ENCODE assay signal across 17 cellular contexts in the genomic region with DNA sequence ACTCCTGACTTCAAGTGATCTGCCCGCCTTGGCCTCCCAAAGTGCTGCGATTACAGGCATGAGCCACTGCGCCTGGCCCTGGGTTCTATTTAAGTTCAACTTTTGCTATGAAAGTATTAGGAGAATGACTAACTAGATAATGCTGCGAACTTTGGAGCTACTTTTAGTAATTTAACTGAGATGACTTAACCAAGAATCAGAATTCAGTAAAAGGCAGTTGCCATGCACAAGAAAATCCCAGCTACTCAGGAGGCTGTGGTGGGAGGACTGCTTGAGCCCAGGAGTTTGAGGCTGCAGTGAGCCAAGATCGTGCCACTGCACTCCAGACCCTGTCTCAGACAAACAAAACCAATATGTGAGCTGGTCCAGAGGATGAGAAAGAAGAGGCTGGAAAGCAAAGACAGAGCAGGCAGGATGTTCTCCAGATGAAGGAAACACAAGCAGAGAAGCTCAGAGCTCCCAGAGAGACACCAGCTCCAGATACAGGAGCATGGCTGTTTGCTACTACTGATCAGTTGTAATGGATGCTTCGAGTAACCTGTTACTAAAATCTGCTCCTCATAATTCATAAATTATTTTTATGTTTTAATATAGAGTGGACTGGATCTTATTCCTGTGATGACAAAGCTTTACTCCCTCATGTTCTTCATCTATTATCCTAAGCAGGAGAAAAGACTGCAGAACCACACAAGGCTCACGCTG. TPM values are rescaled to one million over a fixed set of nuclear protein-coding genes. Genes with fewer than 3 reads are reported as not detected.
DNase-seq lines count a peak whose midpoint lies in the region; ATAC-seq and TF ChIP-seq lines count a peak whose summit lies in the region.
"Had no signal": no experiment of that assay in that cellular context is flagged by ENCODE, and none has a peak within 500 bp of the region (broad histone marks: within the 10 kb centered on the region; RNA-seq: fewer than 3 reads in every experiment).

No MANE protein-coding gene starts in this region.

- peaks cover 50% of the 10 kb centered on the region for H3K36me3 Mint-ChIP-seq in T-cell

- H3K27me3 Mint-ChIP-seq in T-cell: no peaks in the 10 kb centered on the region
- H3K27me3 Mint-ChIP-seq: activated naive CD8-positive, alpha-beta T cell treated with anti-CD3 and anti-CD28 coated beads, Interleukin-2, amount 10 ng/mL, durations not matched to agents 7 days and 5 days; dendritic cell treated with granulocyte-macrophage colony-stimulating factor and Interleukin-4, amounts not matched to agents 40 ng/mL and 50 ng/mL, for 4 days had no signal

- no TSS peak for BruUV-seq in mammary epithelial cell (replicated peaks; lab: Mats Ljungman, UMichigan)

- no peak for ATAC-seq in T-cell (replicated peaks in 1 of 4)
- ATAC-seq in left lobe of liver: no peak
- ATAC-seq: foreskin keratinocyte had no signal

- no peak overlapping the region for H2AFZ ChIP-seq in mammary epithelial cell (ENCODE audit: low read depth, low read length)

- H3K4me1 ChIP-seq in breast epithelium (no peaks in the 10 kb centered on the region), mammary epithelial cell (ENCODE audit: insufficient read depth, low read length) (no peaks in the 10 kb centered on the region)
- H3K4me1 ChIP-seq: foreskin keratinocyte had no signal

- H3K4me1 Mint-ChIP-seq in T-cell: peaks cover 35 to 58% (median 51%) of the 10 kb centered on the region in 3 donors

- POLR2A ChIA-PET in T-cell (lab: Charles Lee): interaction anchor here in 1 of 2 donors (0.5 kb wide), 1 partner anchor 223 kb away, joined by 3 read pairs; no protein-coding TSS in a partner anchor

- in situ Hi-C loops in mammary epithelial cell (cut with MboI; ENCODE audit: low sequenced_read_pairs in 2 of 2): loop anchor here (10.0 to 25.0 kb wide), 2 partner anchors 493 to 495 kb away; a partner anchor contains a TSS

- no peak overlapping the region for H3K4me3 Mint-ChIP-seq in T-cell
- H3K4me3 Mint-ChIP-seq: activated naive CD8-positive, alpha-beta T cell treated with anti-CD3 and anti-CD28 coated beads, Interleukin-2, amount 10 ng/mL, durations not matched to agents 7 days and 5 days; dendritic cell treated with granulocyte-macrophage colony-stimulating factor and Interleukin-4, amounts not matched to agents 40 ng/mL and 50 ng/mL, for 4 days had no signal

- H3K27ac ChIP-seq in breast epithelium (no peak overlapping the region), mammary epithelial cell (ENCODE audit: insufficient read depth, low read depth, low read length) (no peak overlapping the region)
- H3K27ac ChIP-seq: brain microvascular endothelial cell, foreskin keratinocyte had no signal

- no peak overlapping the region for H3K4me3 ChIP-seq in breast epithelium
- no peak overlapping the region for H3K4me3 ChIP-seq in mammary epithelial cell (replicated peaks in 1 of 3; ENCODE audit: insufficient read depth in 1 of 3, low read depth in 2 of 3, low read length in 3 of 3)

- no peaks in the 10 kb centered on the region for H4K20me1 ChIP-seq in mammary epithelial cell (ENCODE audit: insufficient read depth, low read length)

- TF ChIP-seq POLR2A in breast epithelium (IDR thresholded peaks at IDR 0.05): no peak

- H3K36me3 ChIP-seq in breast epithelium: no peaks in the 10 kb centered on the region
- peaks cover 50% of the 10 kb centered on the region for H3K36me3 ChIP-seq in mammary epithelial cell (ENCODE audit: insufficient read depth, low read length)

- no peak for TF ChIP-seq CTCF in breast epithelium (IDR thresholded peaks at IDR 0.05)
- TF ChIP-seq CTCF in mammary epithelial cell (conservative IDR thresholded peaks at IDR 0.05 in 1 of 2, IDR thresholded peaks at IDR 0.05 in 1 of 2; ENCODE audit: extremely low read depth in 1 of 2, insufficient read depth in 1 of 2, low read depth in 1 of 2, low read length in 2 of 2): no peak
- TF ChIP-seq CTCF in subcutaneous adipose tissue (IDR thresholded peaks at IDR 0.05; ENCODE audit: low read depth): peak; percentile 69

- dilution Hi-C loops in mammary epithelial cell (cut with HindIII; ENCODE audit: low sequenced_read_pairs): no loop called here

- CTCF ChIA-PET in mammary epithelial cell (lab: Charles Lee; ENCODE audit: low non-redundant PET) (no interaction called here), T-cell (lab: Charles Lee) (no interaction called here)

- no peaks in the 10 kb centered on the region for H3K9me3 Mint-ChIP-seq in T-cell
- H3K9me3 Mint-ChIP-seq: activated naive CD8-positive, alpha-beta T cell treated with anti-CD3 and anti-CD28 coated beads, Interleukin-2, amount 10 ng/mL, durations not matched to agents 7 days and 5 days; dendritic cell treated with granulocyte-macrophage colony-stimulating factor and Interleukin-4, amounts not matched to agents 40 ng/mL and 50 ng/mL, for 4 days had no signal

- intact Hi-C loops in breast epithelium (cut with DNase I; ENCODE audit: low total_unique reads): loop anchor here (5.0 to 10.0 kb wide), 2 partner anchors 375 to 627 kb away; no protein-coding TSS in a partner anchor
- intact Hi-C loops in mammary epithelial cell (cut with micrococcal nuclease): no loop called here

- H3K79me2 ChIP-seq in mammary epithelial cell (ENCODE audit: insufficient read depth, low read length): peaks cover 73% of the 10 kb centered on the region

- H3K9ac ChIP-seq in mammary epithelial cell (ENCODE audit: insufficient read depth, low read length): no peak overlapping the region

- H3K9me3 ChIP-seq in breast epithelium (no peaks in the 10 kb centered on the region), mammary epithelial cell (replicated peaks; ENCODE audit: insufficient read depth, low read length) (no peaks in the 10 kb centered on the region)

- peak overlapping the region; percentile 45 to 57 for H3K27ac Mint-ChIP-seq in T-cell
- H3K27ac Mint-ChIP-seq: activated naive CD8-positive, alpha-beta T cell treated with anti-CD3 and anti-CD28 coated beads, Interleukin-2, amount 10 ng/mL, durations not matched to agents 7 days and 5 days; dendritic cell treated with granulocyte-macrophage colony-stimulating factor and Interleukin-4, amounts not matched to agents 40 ng/mL and 50 ng/mL, for 4 days had no signal

- WGBS in mammary epithelial cell (ENCODE audit: low coverage, missing lambda C conversion rate): 90% methylated on average over 6 of the region's 7 CpGs

- DNase-seq in breast epithelium (ENCODE audit: low spot score in 2 of 2) (peak; percentile 10 to 17), mammary epithelial cell (no peak), T-cell (no peak), left lobe of liver (ENCODE audit: low spot score) (peak; percentile 14), LoVo (ENCODE audit: low spot score) (no peak), NCI-H510A treated with DMSO at 0.1 percent for 48 hours (lab: John Stamatoyannopoulos, UW) (no peak)
- no peak for DNase-seq in activated CD4-positive, CD25-positive, alpha-beta regulatory T cell (lab: John Stamatoyannopoulos, UW)
- DNase-seq: brain microvascular endothelial cell, EL, foreskin keratinocyte, left cardiac atrium, midbrain, NCI-H526 treated with DMSO at 0.1 percent for 48 hours, T-helper 2 cell had no signal

- no peak overlapping the region for H3K4me2 ChIP-seq in mammary epithelial cell (ENCODE audit: insufficient read depth, low read depth, low read length)

- no peaks in the 10 kb centered on the region for H3K27me3 ChIP-seq in breast epithelium
- H3K27me3 ChIP-seq in mammary epithelial cell (ENCODE audit: insufficient read depth, low read length): no peaks in the 10 kb centered on the region
- H3K27me3 ChIP-seq: brain microvascular endothelial cell, foreskin keratinocyte had no signal

RNA-seq across cellular contexts. Expression of a gene that starts 23.9 kb away (rescaled TPM):
- total RNA-seq in breast epithelium (10 to 100 TPM; 22.4 to 54.7 (median 48.3) TPM), mammary epithelial cell (10 to 100 TPM; 30.8 to 39.8 TPM), T-cell (10 to 100 TPM; 57.6 to 92.4 (median 87.5) TPM), left lobe of liver (11.1 TPM), subcutaneous adipose tissue (10 to 100 TPM; 29.6 to 62.3 (median 36.7) TPM)
- 8.7 TPM for polyA plus RNA-seq in mammary epithelial cell
- 63.7 TPM for polyA minus RNA-seq in mammary epithelial cell

Comparison
In these comparisons a context has a peak if more than half of its experiments do, and no peak if none do; other contexts are left out.
1. DNase-seq: peak in breast epithelium (2 of 2) and left lobe of liver (single experiment); none in mammary epithelial cell (single experiment), T-cell (0 of 34), activated CD4-positive, CD25-positive, alpha-beta regulatory T cell (0 of 4), LoVo (single experiment) and NCI-H510A treated with DMSO at 0.1 percent for 48 hours (single experiment).